8 cellular contexts compared by ENCODE assay signal in genomic region chr3:196080997-196081833, GRCh38. TPM values are rescaled to one million over a fixed set of nuclear protein-coding genes. Genes with fewer than 3 reads are reported as not detected.
DNase-seq lines count a peak whose midpoint lies in the region; ATAC-seq and TF ChIP-seq lines count a peak whose summit lies in the region.

No MANE protein-coding gene starts in this region.

- peak overlapping the region; percentile 77 for H3K9ac ChIP-seq in parathyroid adenoma

- peak overlapping the region; percentile 99 for H2AFZ ChIP-seq in parathyroid adenoma

- TF ChIP-seq CTCF in cardiac muscle cell (IDR thresholded peaks at IDR 0.05; ENCODE audit: low read depth, low read length) (no peak), parathyroid adenoma (IDR thresholded peaks at IDR 0.05) (no peak), type B pancreatic cell (conservative IDR thresholded peaks at IDR 0.05) (no peak)

- no peaks in the 10 kb centered on the region for H3K27me3 Mint-ChIP-seq in activated naive CD8-positive, alpha-beta T cell treated with anti-CD3 and anti-CD28 coated beads for 36 hours
- no peaks in the 10 kb centered on the region for H3K27me3 Mint-ChIP-seq in type B pancreatic cell

- H3K36me3 Mint-ChIP-seq in activated naive CD8-positive, alpha-beta T cell treated with anti-CD3 and anti-CD28 coated beads for 36 hours, result peaks cover 38% of the 10 kb centered on the region
- peaks cover 4% of the 10 kb centered on the region for H3K36me3 Mint-ChIP-seq in type B pancreatic cell

- H3K27me3 ChIP-seq in cardiac muscle cell, result no peaks in the 10 kb centered on the region
- no peaks in the 10 kb centered on the region for H3K27me3 ChIP-seq in parathyroid adenoma (ENCODE audit: control insufficient read depth, insufficient read depth, low read length)

- H3K27ac ChIP-seq in cardiac muscle cell (peak overlapping the region; percentile 80), parathyroid adenoma (peak overlapping the region; percentile 93)

- peak overlapping the region; percentile 95 for H3K4me3 ChIP-seq in Jurkat, Clone E6-1 (ENCODE audit: low read length)
- H3K4me3 ChIP-seq in cardiac muscle cell (peak overlapping the region; percentile 65), parathyroid adenoma (ENCODE audit: low read depth, low read length) (peak overlapping the region; percentile 91)

- peak; percentile 37 for ATAC-seq in GM21619 (IDR thresholded peaks at IDR 0.05; ENCODE audit: unreplicated experiment)

- H3K27ac Mint-ChIP-seq in activated naive CD8-positive, alpha-beta T cell treated with anti-CD3 and anti-CD28 coated beads for 36 hours, result peak overlapping the region; percentile 97
- peak overlapping the region; percentile 95 for H3K27ac Mint-ChIP-seq in type B pancreatic cell

- no peaks in the 10 kb centered on the region for H3K9me3 ChIP-seq in cardiac muscle cell (ENCODE audit: low read depth)
- H3K9me3 ChIP-seq in parathyroid adenoma (ENCODE audit: control insufficient read depth, low read length), result no peaks in the 10 kb centered on the region

- peaks cover 39% of the 10 kb centered on the region for H3K4me1 Mint-ChIP-seq in activated naive CD8-positive, alpha-beta T cell treated with anti-CD3 and anti-CD28 coated beads for 36 hours
- peaks cover 8% of the 10 kb centered on the region for H3K4me1 Mint-ChIP-seq in type B pancreatic cell (ENCODE audit: unreplicated experiment)

- H3K36me3 ChIP-seq in cardiac muscle cell, result peaks cover 5% of the 10 kb centered on the region
- no peaks in the 10 kb centered on the region for H3K36me3 ChIP-seq in parathyroid adenoma (ENCODE audit: control insufficient read depth, insufficient read depth, low read length)

- H3K79me2 ChIP-seq in parathyroid adenoma, result peaks cover 33% of the 10 kb centered on the region

- in situ Hi-C loops in SK-MEL-5 (cut with HindIII; ENCODE audit: low pct_unique_long_range_greater_than_20kb, low sequenced_read_pairs), result no loop called here

- H3K4me3 Mint-ChIP-seq in activated naive CD8-positive, alpha-beta T cell treated with anti-CD3 and anti-CD28 coated beads for 36 hours, result peak overlapping the region; percentile 93
- peak overlapping the region; percentile 99 for H3K4me3 Mint-ChIP-seq in type B pancreatic cell

- H3K4me2 ChIP-seq in parathyroid adenoma (ENCODE audit: low read length), result peak overlapping the region; percentile 82

- DNase-seq in DMS53 treated with DMSO at 0.1 percent for 48 hours (lab: John Stamatoyannopoulos, UW; ENCODE audit: unreplicated experiment) (peak; percentile 12), SK-MEL-5 (ENCODE audit: low read depth, low spot score) (peak; percentile 51), cardiac muscle cell (ENCODE audit: low read depth in 1 of 2, low spot score in 1 of 2) (peak; percentile 46 to 73), type B pancreatic cell (ENCODE audit: extremely low spot score, unreplicated experiment) (peak; percentile 79)
- DNase-seq in Jurkat, Clone E6-1 (ENCODE audit: low read depth, low spot score), result peak; percentile 26
- peak; percentile 71 for DNase-seq in activated naive CD8-positive, alpha-beta T cell treated with anti-CD3 and anti-CD28 coated beads for 36 hours

- H3K9me3 Mint-ChIP-seq in activated naive CD8-positive, alpha-beta T cell treated with anti-CD3 and anti-CD28 coated beads for 36 hours, result no peaks in the 10 kb centered on the region
- H3K9me3 Mint-ChIP-seq in type B pancreatic cell, result no peaks in the 10 kb centered on the region

- H3K4me1 ChIP-seq in cardiac muscle cell (ENCODE audit: low read depth) (peaks cover 4% of the 10 kb centered on the region), parathyroid adenoma (peaks cover 11% of the 10 kb centered on the region)

RNA-seq across cellular contexts. Expression of gene TFRC, which starts 0.7 kb away (rescaled TPM):
- polyA plus RNA-seq in Jurkat, Clone E6-1 (2012; ENCODE audit: insufficient read depth, insufficient read length), result 95.7 TPM
- 320 and 331 TPM in 2 replicates for total RNA-seq in SK-MEL-5 (2014; rRNA removed; shearing (Covaris generic))
- 135 and 178 TPM in 2 replicates for polyA plus RNA-seq in SK-MEL-5 (2015; cell fraction: cytosol; rRNA removed)
- polyA plus RNA-seq in SK-MEL-5 (2015; cell fraction: nucleus; rRNA removed), result 139 and 144 TPM in 2 replicates
- 100 to 1,000 TPM; 550 TPM for total RNA-seq in activated naive CD8-positive, alpha-beta T cell treated with anti-CD3 and anti-CD28 coated beads for 36 hours
- total RNA-seq in cardiac muscle cell, result 19.6 and 76.1 TPM in 2 replicates
- 19.7 and 81.1 TPM in 2 replicates for polyA plus RNA-seq in cardiac muscle cell
- total RNA-seq in type B pancreatic cell (ENCODE audit: low replicate concordance), result 140 and 247 TPM in 2 replicates

Comparison
In these comparisons a context has a peak if more than half of its experiments do, and no peak if none do; other contexts are left out.
1. Peak in every context shown above with its lines: DNase-seq, ATAC-seq, H3K4me3 ChIP-seq and H3K27ac ChIP-seq.
2. DNase-seq: peak in every context shown above with its lines; median percentile 79 in type B pancreatic cell; 71 in activated naive CD8-positive, alpha-beta T cell treated with anti-CD3 and anti-CD28 coated beads for 36 hours; 60 in cardiac muscle cell; 51 in SK-MEL-5; 26 in Jurkat, Clone E6-1; 12 in DMS53 treated with DMSO at 0.1 percent for 48 hours.